In the genomic region with DNA sequence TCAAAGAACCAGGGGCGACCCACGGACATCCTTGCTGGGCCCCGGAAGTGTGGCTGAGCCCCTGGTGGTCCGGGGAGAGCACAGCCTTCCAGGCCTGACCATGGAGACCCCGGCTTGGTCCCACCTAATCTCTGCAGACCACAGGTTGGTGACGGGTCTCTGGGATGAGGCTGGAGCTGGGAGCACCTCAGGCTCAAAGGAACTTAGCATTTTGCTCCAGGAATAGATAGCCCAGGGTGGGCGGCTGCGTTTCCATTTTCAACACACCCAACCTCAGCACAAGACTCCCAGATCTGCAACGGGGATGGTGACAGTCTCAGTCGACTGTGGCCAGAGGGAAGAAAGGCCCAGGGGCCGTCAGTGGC, we compare ENCODE assay signal across 1 cellular context.
TF ChIP-seq lines count a peak whose summit lies in the region.

No MANE protein-coding gene starts in this region.

TF ChIP-seq in HepG2, 621 proteins besides CTCF, POLR2A, EP300 and RAD21 (continued from another document):
- 0 out of 2 replicates have a peak, but pooled peaks have one; percentile 15 for TF ChIP-seq FOXO4 (CRISPR knock-in tag; conservative IDR thresholded peaks at IDR 0.05)
- no peak for TF ChIP-seq ZNF615 (CRISPR knock-in tag; IDR thresholded peaks at IDR 0.05; ENCODE audit: borderline replicate concordance)
- TF ChIP-seq ZNF263 (CRISPR knock-in tag; IDR thresholded peaks at IDR 0.05) = peak; percentile 92
- TF ChIP-seq PITX1 (CRISPR knock-in tag; IDR thresholded peaks at IDR 0.05) = no peak
